ENCODE assay signal across 1 cellular context in genomic region chr6:8243462-8243861, GRCh38.
TF ChIP-seq lines count a peak whose summit lies in the region.

No MANE protein-coding gene starts in this region.

TF ChIP-seq in GM23338, 12 proteins besides CTCF, POLR2A, EP300 and RAD21:
- TF ChIP-seq ZNF462 (CRISPR knock-in tag; IDR thresholded peaks at IDR 0.05) (no peak), REST (IDR thresholded peaks at IDR 0.05; ENCODE audit: unreplicated experiment) (no peak), POLR2AphosphoS5 (IDR thresholded peaks at IDR 0.05; ENCODE audit: low read depth) (no peak), CREB1 (CRISPR knock-in tag; IDR thresholded peaks at IDR 0.05; ENCODE audit: low read depth) (no peak), ZNF331 (CRISPR knock-in tag; IDR thresholded peaks at IDR 0.05; ENCODE audit: low read depth) (no peak), ETS1 (IDR thresholded peaks at IDR 0.05) (no peak), STAT1 (IDR thresholded peaks at IDR 0.05; ENCODE audit: unreplicated experiment) (no peak), EZH2 (IDR thresholded peaks at IDR 0.05; ENCODE audit: low read depth, unreplicated experiment) (no peak), ZNF114 (CRISPR knock-in tag; IDR thresholded peaks at IDR 0.05) (no peak), NANOG (IDR thresholded peaks at IDR 0.05; ENCODE audit: borderline replicate concordance) (no peak), JUNB (IDR thresholded peaks at IDR 0.05; ENCODE audit: unreplicated experiment) (no peak), EZH2phosphoT487 (IDR thresholded peaks at IDR 0.05; ENCODE audit: unreplicated experiment) (no peak)
